ENCODE assay signal across 31 cellular contexts in the genomic region with DNA sequence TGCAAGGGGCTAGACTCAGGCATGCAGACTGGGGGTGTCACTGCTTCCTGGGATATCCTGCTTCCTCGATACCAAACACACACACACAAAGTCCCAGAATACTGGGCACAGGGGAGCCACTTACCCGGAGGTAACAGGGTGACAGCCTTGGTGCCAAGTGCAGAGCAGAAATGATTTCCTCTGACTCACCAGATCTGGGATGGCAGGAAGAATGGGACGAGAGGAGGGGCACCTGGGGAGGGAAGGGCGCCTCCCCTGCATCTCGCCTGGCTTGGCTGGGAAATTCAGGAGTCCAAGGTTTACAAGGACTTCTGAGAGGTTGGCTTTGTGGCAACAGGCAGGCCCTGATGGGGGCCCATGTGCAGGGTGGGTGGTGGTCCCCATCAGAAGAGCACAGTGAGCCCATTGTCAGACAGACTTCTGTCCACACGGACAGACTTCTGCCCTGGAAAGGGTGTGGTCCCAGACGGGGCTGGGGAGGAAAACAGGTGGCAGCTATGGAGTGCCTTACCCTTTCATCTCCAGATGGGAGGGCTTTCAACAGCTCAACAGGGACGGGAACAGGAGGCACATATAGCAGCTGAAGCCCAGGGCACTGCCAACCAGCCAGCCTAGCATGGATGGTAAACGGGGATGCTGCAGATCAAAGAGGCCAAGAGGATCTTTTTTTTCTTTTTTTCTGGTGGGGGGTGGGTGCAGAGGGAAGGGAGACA. TPM values are rescaled to one million over a fixed set of nuclear protein-coding genes. Genes with fewer than 3 reads are reported as not detected.
DNase-seq lines count a peak whose midpoint lies in the region; ATAC-seq and TF ChIP-seq lines count a peak whose summit lies in the region.
"Had no signal": no experiment of that assay in that cellular context is flagged by ENCODE, and none has a peak within 500 bp of the region (broad histone marks: within the 10 kb centered on the region; RNA-seq: fewer than 3 reads in every experiment).

No MANE protein-coding gene starts in this region.

- H3K36me3 ChIP-seq in HEK293 (ENCODE audit: control insufficient read depth in 2 of 2, insufficient read depth in 1 of 2, low read length in 2 of 2): no peaks in the 10 kb centered on the region
- H3K36me3 ChIP-seq: gastrocnemius medialis, stomach, vagina had no signal

- intact Hi-C loops in Calu3 (cut with micrococcal nuclease; ENCODE audit: unreplicated experiment): no loop called here

- H3K4me1 ChIP-seq in HEK293 (ENCODE audit: control insufficient read depth, insufficient read depth, low read length): no peaks in the 10 kb centered on the region
- H3K4me1 ChIP-seq: gastrocnemius medialis, parathyroid adenoma, stomach, vagina had no signal

- H3K27ac Mint-ChIP-seq in Calu3 (ENCODE audit: unreplicated experiment): no peak overlapping the region
- H3K27ac Mint-ChIP-seq: activated T-cell treated with anti-CD3 and anti-CD28 coated beads, Interleukin-2, amount 50 U/mL, for 72 hours; GM23338; nephron progenitor cell had no signal

- no peak overlapping the region for H3K4me3 Mint-ChIP-seq in Calu3 (ENCODE audit: low read depth, unreplicated experiment)
- H3K4me3 Mint-ChIP-seq: activated T-cell treated with anti-CD3 and anti-CD28 coated beads, Interleukin-2, amount 50 U/mL, for 72 hours; central memory CD8-positive, alpha-beta T cell; GM23338; nephron progenitor cell had no signal

- POLR2A ChIA-PET in HEK293 (lab: Yijun Ruan, JAX): no interaction called here

- TF ChIP-seq CTCF in Calu3 (IDR thresholded peaks at IDR 0.05; ENCODE audit: unreplicated experiment): no peak
- TF ChIP-seq CTCF in HEK293 (tag by site-specific recombination; IDR thresholded peaks at IDR 0.05): no peak
- TF ChIP-seq CTCF in omental fat pad (IDR thresholded peaks at IDR 0.05): no peak

- no TSS peak for BruUV-seq in Calu3 (replicated peaks; lab: Mats Ljungman, UMichigan)

- no peak overlapping the region for H3K27ac ChIP-seq in HEK293 (ENCODE audit: extremely low read depth, low read depth, low read length)
- H3K27ac ChIP-seq: BLaER1 treated with 17β-estradiol and CSF1 and Interleukin-3, amounts not matched to agents 10 nM and 100 nM; gastrocnemius medialis; hepatocyte; parathyroid adenoma; stomach; vagina had no signal

- H3K9me3 Mint-ChIP-seq in Calu3 (ENCODE audit: low read depth, unreplicated experiment): peaks cover 3% of the 10 kb centered on the region
- H3K9me3 Mint-ChIP-seq: activated T-cell treated with anti-CD3 and anti-CD28 coated beads, Interleukin-2, amount 50 U/mL, for 72 hours; central memory CD8-positive, alpha-beta T cell; nephron progenitor cell had no signal

- peaks cover 11% of the 10 kb centered on the region for H3K27me3 Mint-ChIP-seq in Calu3 (ENCODE audit: unreplicated experiment)

- H3K9me3 ChIP-seq in HEK293 (ENCODE audit: control insufficient read depth, insufficient read depth, low read depth, low read length): no peaks in the 10 kb centered on the region
- H3K9me3 ChIP-seq: BLaER1 treated with 17β-estradiol and CSF1 and Interleukin-3, amounts not matched to agents 10 nM and 100 nM; gastrocnemius medialis; vagina had no signal

- ATAC-seq in omental fat pad (ENCODE audit: low FRiP score): peak; percentile 47
- ATAC-seq in HG03097 (IDR thresholded peaks at IDR 0.05; ENCODE audit: low FRiP score, unreplicated experiment): no peak
- ATAC-seq in HG02870 (IDR thresholded peaks at IDR 0.05; ENCODE audit: unreplicated experiment): no peak
- ATAC-seq: activated CD4-positive, CD25-positive, alpha-beta regulatory T cell treated with anti-CD3 and anti-CD28 coated beads, Interleukin-2, amount 50 U/mL, for 24 hours; activated T-cell treated with anti-CD3 and anti-CD28 coated beads, Interleukin-2, amount 50 U/mL, for 72 hours; gastrocnemius medialis; GM23338 had no signal

- DNase-seq in Calu3 (peak; percentile 5), SW480 (ENCODE audit: low spot score) (peak; percentile 48), omental fat pad (ENCODE audit: low spot score) (no peak), COLO668 (lab: John Stamatoyannopoulos, UW; ENCODE audit: unreplicated experiment) (no peak)
- DNase-seq: activated CD4-positive, alpha-beta T cell treated with anti-CD3 and anti-CD28 coated beads, Interleukin-2, amount 50 U/mL, for 4 hours; activated naive CD4-positive, alpha-beta T cell treated with Interleukin-2 at 50 U/mL for 16 hours; activated T-cell treated with anti-CD3 and anti-CD28 coated beads, Interleukin-2, amount 50 U/mL, for 72 hours; DMS79 treated with DMSO at 0.1 percent for 48 hours; gastrocnemius medialis; KBM-7; mammary epithelial cell; MM.1S; NCI-H1105 treated with DMSO at 0.1 percent for 48 hours; NCI-H187 treated with DMSO at 0.1 percent for 48 hours; NCI-H526; nephron progenitor cell; retina; SHP77; stomach; T-helper 2 cell had no signal

- no peaks in the 10 kb centered on the region for H3K36me3 Mint-ChIP-seq in Calu3 (ENCODE audit: insufficient read depth, unreplicated experiment)

- no peak overlapping the region for H3K4me3 ChIP-seq in HEK293 (ENCODE audit: low read depth, low read length)
- H3K4me3 ChIP-seq: BLaER1 treated with 17β-estradiol and CSF1 and Interleukin-3, amounts not matched to agents 10 nM and 100 nM; gastrocnemius medialis; GM23338; hepatocyte; smooth muscle cell; stomach; vagina had no signal

- H3K4me1 Mint-ChIP-seq in Calu3 (ENCODE audit: low read depth, unreplicated experiment): peaks cover 7% of the 10 kb centered on the region
- H3K4me1 Mint-ChIP-seq: central memory CD8-positive, alpha-beta T cell; GM23338; nephron progenitor cell had no signal

- CTCF ChIA-PET in Calu3 (lab: Charles Lee): no interaction called here
- CTCF ChIA-PET in HEK293 (lab: Yijun Ruan, JAX): no interaction called here

TF ChIP-seq in HEK293, 187 proteins besides CTCF, POLR2A, EP300 and RAD21:
- TF ChIP-seq ZFP37 (tag by site-specific recombination; IDR thresholded peaks at IDR 0.05): no peak
- TF ChIP-seq SETDB1 (IDR thresholded peaks at IDR 0.05; ENCODE audit: insufficient read length, low read length): no peak
- TF ChIP-seq ZNF791 (tag by site-specific recombination; IDR thresholded peaks at IDR 0.05): no peak
- no peak for TF ChIP-seq ZNF266 (tag by site-specific recombination; IDR thresholded peaks at IDR 0.05; ENCODE audit: low read depth)
- TF ChIP-seq ZNF114 (tag by site-specific recombination; IDR thresholded peaks at IDR 0.05): no peak
- TF ChIP-seq SCRT2 (tag by site-specific recombination; IDR thresholded peaks at IDR 0.05): 0 out of 2 replicates have a peak, but pooled peaks have one; percentile 28
- TF ChIP-seq ZBTB7A (tag by site-specific recombination; IDR thresholded peaks at IDR 0.05; ENCODE audit: low read depth): no peak
- TF ChIP-seq, protein P1, sequence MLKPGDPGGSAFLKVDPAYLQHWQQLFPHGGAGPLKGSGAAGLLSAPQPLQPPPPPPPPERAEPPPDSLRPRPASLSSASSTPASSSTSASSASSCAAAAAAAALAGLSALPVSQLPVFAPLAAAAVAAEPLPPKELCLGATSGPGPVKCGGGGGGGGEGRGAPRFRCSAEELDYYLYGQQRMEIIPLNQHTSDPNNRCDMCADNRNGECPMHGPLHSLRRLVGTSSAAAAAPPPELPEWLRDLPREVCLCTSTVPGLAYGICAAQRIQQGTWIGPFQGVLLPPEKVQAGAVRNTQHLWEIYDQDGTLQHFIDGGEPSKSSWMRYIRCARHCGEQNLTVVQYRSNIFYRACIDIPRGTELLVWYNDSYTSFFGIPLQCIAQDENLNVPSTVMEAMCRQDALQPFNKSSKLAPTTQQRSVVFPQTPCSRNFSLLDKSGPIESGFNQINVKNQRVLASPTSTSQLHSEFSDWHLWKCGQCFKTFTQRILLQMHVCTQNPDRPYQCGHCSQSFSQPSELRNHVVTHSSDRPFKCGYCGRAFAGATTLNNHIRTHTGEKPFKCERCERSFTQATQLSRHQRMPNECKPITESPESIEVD (tag by site-specific recombination; IDR thresholded peaks at IDR 0.05): no peak

RNA-seq across cellular contexts. Expression of a gene that starts 9.7 kb away (rescaled TPM):
- total RNA-seq in Calu3 (2022): 0.68 TPM in 1 of 2 replicates, not detected in the other
- 10 to 100 TPM in 1 of 4 donors, 1 to 10 TPM in 1, not detected in 2; 2.5 to 10.8 TPM for total RNA-seq in omental fat pad
- total RNA-seq: gastrocnemius medialis, GM23338, hepatocyte, mammary epithelial cell, smooth muscle cell, vagina had no signal

RNA-seq across cellular contexts. Expression of a gene that starts 51.3 kb away (rescaled TPM):
- total RNA-seq in Calu3 (2022) (not detected in 2 replicates), omental fat pad (1 to 10 TPM in 3 of 4 donors, not detected in 1; 1.4 to 3.0 (median 1.6) TPM)
- total RNA-seq: gastrocnemius medialis, mammary epithelial cell, smooth muscle cell, stomach, vagina had no signal

RNA-seq across cellular contexts. Expression of a gene that starts 55.5 kb away (rescaled TPM):
- total RNA-seq in Calu3 (2022) (35.3 and 39.2 TPM in 2 replicates), omental fat pad (10 to 100 TPM; 31.8 to 51.9 (median 33.0) TPM)

Comparison
In these comparisons a context has a peak if more than half of its experiments do, and no peak if none do; other contexts are left out.
1. DNase-seq: peak in Calu3 (single experiment) and SW480 (single experiment); none in omental fat pad (single experiment) and COLO668 (single experiment).